In genomic region chr16:75263291-75263962, GRCh38 we compare ENCODE assay signal across 10 cellular contexts. TPM values are rescaled to one million over a fixed set of nuclear protein-coding genes. Genes with fewer than 3 reads are reported as not detected.
DNase-seq lines count a peak whose midpoint lies in the region; ATAC-seq and TF ChIP-seq lines count a peak whose summit lies in the region.
"Had no signal": no experiment of that assay in that cellular context is flagged by ENCODE, and none has a peak within 500 bp of the region (broad histone marks: within the 10 kb centered on the region; RNA-seq: fewer than 3 reads in every experiment).

No MANE protein-coding gene starts in this region.

- H3K9me3 ChIP-seq in NT2/D1 (ENCODE audit: insufficient read depth, low read length) (no peaks in the 10 kb centered on the region), testis (no peaks in the 10 kb centered on the region)

- no peak overlapping the region for H3K4me2 ChIP-seq in mesendoderm (ENCODE audit: low read length)

- peaks cover 3% of the 10 kb centered on the region for H3K27me3 ChIP-seq in NT2/D1 (ENCODE audit: insufficient read depth, insufficient read length)
- H3K27me3 ChIP-seq in mesendoderm (ENCODE audit: insufficient read depth, low read length, poor library complexity), result no peaks in the 10 kb centered on the region
- no peaks in the 10 kb centered on the region for H3K27me3 ChIP-seq in testis

- H3K4me1 ChIP-seq in NT2/D1 (ENCODE audit: insufficient read depth, insufficient read length) (peaks cover 64% of the 10 kb centered on the region), mesendoderm (ENCODE audit: control insufficient read depth, low read depth, low read length) (peaks cover 9% of the 10 kb centered on the region), testis (peaks cover 45% of the 10 kb centered on the region)

- H3K4ac ChIP-seq in mesendoderm (ENCODE audit: low read depth, low read length), result no peak overlapping the region

- peak overlapping the region; percentile 56 for H3K56ac ChIP-seq in mesendoderm (ENCODE audit: low read length)

- no peak for TF ChIP-seq CTCF in coronary artery (IDR thresholded peaks at IDR 0.05)
- TF ChIP-seq CTCF in testis (IDR thresholded peaks at IDR 0.05), result no peak

- peaks cover 55% of the 10 kb centered on the region for H3K36me3 ChIP-seq in NT2/D1 (ENCODE audit: insufficient read depth, insufficient read length, low read length)
- peaks cover 2% of the 10 kb centered on the region for H3K36me3 ChIP-seq in mesendoderm (ENCODE audit: control insufficient read depth, insufficient read depth, low read length)
- H3K36me3 ChIP-seq in testis (ENCODE audit: low read depth, missing control alignments), result no peaks in the 10 kb centered on the region

- H4K5ac ChIP-seq in mesendoderm (ENCODE audit: low read length), result no peak overlapping the region

- no peak for TF ChIP-seq POLR2A in testis (IDR thresholded peaks at IDR 0.05)

- no peak overlapping the region for H4K8ac ChIP-seq in mesendoderm (ENCODE audit: low read depth, low read length)

- DNase-seq in NT2/D1 (ENCODE audit: low read depth, low spot score), result no peak
- DNase-seq in coronary artery (ENCODE audit: low spot score), result peak; percentile 72
- no peak for DNase-seq in mesendoderm
- no peak for DNase-seq in testis
- DNase-seq in KBM-7, result no peak
- DNase-seq in medulla oblongata (ENCODE audit: extremely low spot score), result no peak
- no peak for DNase-seq in left lobe of liver (ENCODE audit: low spot score)
- DNase-seq in DMS 273 treated with DMSO at 0.1 percent for 48 hours (lab: John Stamatoyannopoulos, UW), result no peak
- DNase-seq: activated T-cell treated with anti-CD3 and anti-CD28 coated beads, Interleukin-2, amount 50 U/mL, for 1 hour; NCI-H1417 treated with DMSO at 0.1 percent for 48 hours had no signal

- ATAC-seq in left lobe of liver, result no peak

- H3K79me2 ChIP-seq in mesendoderm (ENCODE audit: control insufficient read depth, insufficient read depth, low read length), result peaks cover 60% of the 10 kb centered on the region

- H3K18ac ChIP-seq in mesendoderm (ENCODE audit: low read length), result no peak overlapping the region

- intact Hi-C loops in testis (cut with DNase I; ENCODE audit: low total_unique reads), result no loop called here

- H3K27ac ChIP-seq in coronary artery (peak overlapping the region; percentile 94 to 97), mesendoderm (ENCODE audit: low read depth, low read length) (no peak overlapping the region), testis (peak overlapping the region; percentile 93 to 95)

- no peak overlapping the region for H3K23ac ChIP-seq in mesendoderm (ENCODE audit: low read length)

- H3K79me1 ChIP-seq in mesendoderm (ENCODE audit: low read length), result peaks cover 36% of the 10 kb centered on the region

- no peak overlapping the region for H2BK5ac ChIP-seq in mesendoderm (ENCODE audit: low read length)

- no peak overlapping the region for H2BK15ac ChIP-seq in mesendoderm (replicated peaks; ENCODE audit: low read depth)

- H3K9ac ChIP-seq in NT2/D1 (ENCODE audit: insufficient read length, low read depth), result peak overlapping the region; percentile 12
- H3K9ac ChIP-seq in mesendoderm (ENCODE audit: low read length), result peak overlapping the region; percentile 24

- H2AK5ac ChIP-seq in mesendoderm (ENCODE audit: low read length), result no peak overlapping the region

- H2BK120ac ChIP-seq in mesendoderm (ENCODE audit: low read depth, low read length), result no peak overlapping the region

- no CpG with 5 or more reads among the region's 14 CpGs for WGBS in mesendoderm (ENCODE audit: extremely low coverage, insufficient coverage, low lambda C conversion rate)
- 46 to 55% methylated on average over 10 to 14 of the region's 14 CpGs for WGBS in testis, 2 donors

- in situ Hi-C loops in KBM-7 (cut with MboI; ENCODE audit: low pct_unique_long_range_greater_than_20kb, low sequenced_read_pairs), result no loop called here

- H3K4me3 ChIP-seq in NT2/D1 (ENCODE audit: insufficient read length, low read depth), result no peak overlapping the region
- peak overlapping the region; percentile 91 for H3K4me3 ChIP-seq in coronary artery
- H3K4me3 ChIP-seq in mesendoderm (ENCODE audit: low read length), result no peak overlapping the region
- peak overlapping the region in 1 of 2 donors; percentile 97 for H3K4me3 ChIP-seq in testis

RNA-seq across cellular contexts. Expression of gene BCAR1, which starts 12.0 kb away (rescaled TPM):
- polyA plus RNA-seq in mesendoderm (2013, experiment 1 of 2), result 108 TPM
- polyA plus RNA-seq in mesendoderm (2013, experiment 2 of 2), result 108 TPM
- total RNA-seq in testis, result 100 to 1,000 TPM; 139 to 201 TPM
- 83.8 TPM for polyA plus RNA-seq in testis (ENCODE audit: insufficient read depth, low read depth, low replicate concordance)
- 39.2 TPM for total RNA-seq in left lobe of liver

RNA-seq across cellular contexts. Expression of gene CTRB1, which starts 44.6 kb away (rescaled TPM):
- not detected for polyA plus RNA-seq in mesendoderm (2013, experiment 1 of 2)
- 0.04 TPM for polyA plus RNA-seq in mesendoderm (2013, experiment 2 of 2)
- total RNA-seq in testis (1 to 10 TPM in 1 of 2 donors, not detected in 1; 1.2 TPM), left lobe of liver (9.7 TPM)
- polyA plus RNA-seq in testis (ENCODE audit: insufficient read depth, low read depth, low replicate concordance), result not detected

RNA-seq across cellular contexts. Expression of gene CTRB2, which starts 56.5 kb away (rescaled TPM):
- polyA plus RNA-seq in mesendoderm (2013, experiment 1 of 2), result 0.06 TPM
- not detected for polyA plus RNA-seq in mesendoderm (2013, experiment 2 of 2)
- total RNA-seq in testis (1 to 10 TPM in 1 of 2 donors, under 1 TPM in 1; 0.63 to 1.1 TPM), left lobe of liver (12.7 TPM)
- polyA plus RNA-seq in testis (ENCODE audit: insufficient read depth, low read depth, low replicate concordance), result 0.69 TPM
